ENCODE assay signal across 1 cellular context in genomic region chr2:229714736-229715541, GRCh38.
A peak's percentile ranks its signal among the peaks of the same experiment; 100 is the strongest.
TF ChIP-seq lines count a peak whose summit lies in the region.

No MANE protein-coding gene starts in this region.

TF ChIP-seq in HepG2, 621 proteins besides CTCF, POLR2A, EP300 and RAD21 (continued from another document and continues in another):
- TF ChIP-seq ZBTB34 (CRISPR knock-in tag; IDR thresholded peaks at IDR 0.05) (no peak), ZNF407 (CRISPR knock-in tag; IDR thresholded peaks at IDR 0.05; ENCODE audit: not compliant biosample characterization) (no peak), TCF12 (IDR thresholded peaks at IDR 0.05) (no peak), TCF12 (CRISPR knock-in tag; IDR thresholded peaks at IDR 0.05) (no peak), GPBP1L1 (CRISPR knock-in tag; IDR thresholded peaks at IDR 0.05) (no peak), PHF20 (CRISPR knock-in tag; IDR thresholded peaks at IDR 0.05) (no peak), ZNF562 (CRISPR knock-in tag; IDR thresholded peaks at IDR 0.05; ENCODE audit: borderline replicate concordance) (no peak), ZNF468 (CRISPR knock-in tag; IDR thresholded peaks at IDR 0.05) (no peak), NBN (conservative IDR thresholded peaks at IDR 0.05) (no peak), CBX1 (IDR thresholded peaks at IDR 0.05; ENCODE audit: low read depth) (no peak), FOSL2 (CRISPR knock-in tag; IDR thresholded peaks at IDR 0.05) (peak; percentile 15; the same call in 1 of the 2 replicates), SYNCRIP (IDR thresholded peaks at IDR 0.05; ENCODE audit: insufficient read depth, low read depth, low read length) (no peak), ZNF292 (CRISPR knock-in tag; IDR thresholded peaks at IDR 0.05; ENCODE audit: borderline replicate concordance, low read depth) (no peak), XRCC5 (optimal IDR thresholded peaks at IDR 0.05; ENCODE audit: low read length) (peak; percentile 39), AHR (CRISPR knock-in tag; IDR thresholded peaks at IDR 0.05) (0 out of 2 replicates have a peak, but pooled peaks have one; percentile 38), ZFX (CRISPR knock-in tag; IDR thresholded peaks at IDR 0.05; ENCODE audit: low read depth) (peak; percentile 25; the same call in 1 of the 2 replicates), ZFP62 (CRISPR knock-in tag; IDR thresholded peaks at IDR 0.05) (no peak)
- TF ChIP-seq, protein P1, sequence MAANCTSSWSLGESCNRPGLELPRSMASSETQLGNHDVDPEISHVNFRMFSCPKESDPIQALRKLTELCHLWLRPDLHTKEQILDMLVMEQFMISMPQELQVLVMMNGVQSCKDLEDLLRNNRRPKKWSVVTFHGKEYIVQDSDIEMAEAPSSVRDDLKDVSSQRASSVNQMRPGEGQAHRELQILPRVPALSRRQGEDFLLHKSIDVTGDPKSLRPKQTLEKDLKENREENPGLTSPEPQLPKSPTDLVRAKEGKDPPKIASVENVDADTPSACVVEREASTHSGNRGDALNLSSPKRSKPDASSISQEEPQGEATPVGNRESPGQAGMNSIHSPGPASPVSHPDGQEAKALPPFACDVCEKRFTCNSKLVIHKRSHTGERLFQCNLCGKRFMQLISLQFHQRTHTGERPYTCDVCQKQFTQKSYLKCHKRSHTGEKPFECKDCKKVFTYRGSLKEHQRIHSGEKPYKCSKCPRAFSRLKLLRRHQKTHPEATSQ (CRISPR knock-in tag; IDR thresholded peaks at IDR 0.05; ENCODE audit: borderline replicate concordance), result peak; percentile 12; the same call in 1 of the 2 replicates
- TF ChIP-seq, protein P2, sequence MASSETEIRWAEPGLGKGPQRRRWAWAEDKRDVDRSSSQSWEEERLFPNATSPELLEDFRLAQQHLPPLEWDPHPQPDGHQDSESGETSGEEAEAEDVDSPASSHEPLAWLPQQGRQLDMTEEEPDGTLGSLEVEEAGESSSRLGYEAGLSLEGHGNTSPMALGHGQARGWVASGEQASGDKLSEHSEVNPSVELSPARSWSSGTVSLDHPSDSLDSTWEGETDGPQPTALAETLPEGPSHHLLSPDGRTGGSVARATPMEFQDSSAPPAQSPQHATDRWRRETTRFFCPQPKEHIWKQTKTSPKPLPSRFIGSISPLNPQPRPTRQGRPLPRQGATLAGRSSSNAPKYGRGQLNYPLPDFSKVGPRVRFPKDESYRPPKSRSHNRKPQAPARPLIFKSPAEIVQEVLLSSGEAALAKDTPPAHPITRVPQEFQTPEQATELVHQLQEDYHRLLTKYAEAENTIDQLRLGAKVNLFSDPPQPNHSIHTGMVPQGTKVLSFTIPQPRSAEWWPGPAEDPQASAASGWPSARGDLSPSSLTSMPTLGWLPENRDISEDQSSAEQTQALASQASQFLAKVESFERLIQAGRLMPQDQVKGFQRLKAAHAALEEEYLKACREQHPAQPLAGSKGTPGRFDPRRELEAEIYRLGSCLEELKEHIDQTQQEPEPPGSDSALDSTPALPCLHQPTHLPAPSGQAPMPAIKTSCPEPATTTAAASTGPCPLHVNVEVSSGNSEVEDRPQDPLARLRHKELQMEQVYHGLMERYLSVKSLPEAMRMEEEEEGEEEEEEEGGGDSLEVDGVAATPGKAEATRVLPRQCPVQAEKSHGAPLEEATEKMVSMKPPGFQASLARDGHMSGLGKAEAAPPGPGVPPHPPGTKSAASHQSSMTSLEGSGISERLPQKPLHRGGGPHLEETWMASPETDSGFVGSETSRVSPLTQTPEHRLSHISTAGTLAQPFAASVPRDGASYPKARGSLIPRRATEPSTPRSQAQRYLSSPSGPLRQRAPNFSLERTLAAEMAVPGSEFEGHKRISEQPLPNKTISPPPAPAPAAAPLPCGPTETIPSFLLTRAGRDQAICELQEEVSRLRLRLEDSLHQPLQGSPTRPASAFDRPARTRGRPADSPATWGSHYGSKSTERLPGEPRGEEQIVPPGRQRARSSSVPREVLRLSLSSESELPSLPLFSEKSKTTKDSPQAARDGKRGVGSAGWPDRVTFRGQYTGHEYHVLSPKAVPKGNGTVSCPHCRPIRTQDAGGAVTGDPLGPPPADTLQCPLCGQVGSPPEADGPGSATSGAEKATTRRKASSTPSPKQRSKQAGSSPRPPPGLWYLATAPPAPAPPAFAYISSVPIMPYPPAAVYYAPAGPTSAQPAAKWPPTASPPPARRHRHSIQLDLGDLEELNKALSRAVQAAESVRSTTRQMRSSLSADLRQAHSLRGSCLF (CRISPR knock-in tag; IDR thresholded peaks at IDR 0.05; ENCODE audit: borderline replicate concordance), result no peak
- TF ChIP-seq, protein P3, sequence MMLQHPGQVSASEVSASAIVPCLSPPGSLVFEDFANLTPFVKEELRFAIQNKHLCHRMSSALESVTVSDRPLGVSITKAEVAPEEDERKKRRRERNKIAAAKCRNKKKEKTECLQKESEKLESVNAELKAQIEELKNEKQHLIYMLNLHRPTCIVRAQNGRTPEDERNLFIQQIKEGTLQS (CRISPR knock-in tag; IDR thresholded peaks at IDR 0.05), result peak; percentile 74; the same call in 1 of the 2 replicates
- TF ChIP-seq, protein P4, sequence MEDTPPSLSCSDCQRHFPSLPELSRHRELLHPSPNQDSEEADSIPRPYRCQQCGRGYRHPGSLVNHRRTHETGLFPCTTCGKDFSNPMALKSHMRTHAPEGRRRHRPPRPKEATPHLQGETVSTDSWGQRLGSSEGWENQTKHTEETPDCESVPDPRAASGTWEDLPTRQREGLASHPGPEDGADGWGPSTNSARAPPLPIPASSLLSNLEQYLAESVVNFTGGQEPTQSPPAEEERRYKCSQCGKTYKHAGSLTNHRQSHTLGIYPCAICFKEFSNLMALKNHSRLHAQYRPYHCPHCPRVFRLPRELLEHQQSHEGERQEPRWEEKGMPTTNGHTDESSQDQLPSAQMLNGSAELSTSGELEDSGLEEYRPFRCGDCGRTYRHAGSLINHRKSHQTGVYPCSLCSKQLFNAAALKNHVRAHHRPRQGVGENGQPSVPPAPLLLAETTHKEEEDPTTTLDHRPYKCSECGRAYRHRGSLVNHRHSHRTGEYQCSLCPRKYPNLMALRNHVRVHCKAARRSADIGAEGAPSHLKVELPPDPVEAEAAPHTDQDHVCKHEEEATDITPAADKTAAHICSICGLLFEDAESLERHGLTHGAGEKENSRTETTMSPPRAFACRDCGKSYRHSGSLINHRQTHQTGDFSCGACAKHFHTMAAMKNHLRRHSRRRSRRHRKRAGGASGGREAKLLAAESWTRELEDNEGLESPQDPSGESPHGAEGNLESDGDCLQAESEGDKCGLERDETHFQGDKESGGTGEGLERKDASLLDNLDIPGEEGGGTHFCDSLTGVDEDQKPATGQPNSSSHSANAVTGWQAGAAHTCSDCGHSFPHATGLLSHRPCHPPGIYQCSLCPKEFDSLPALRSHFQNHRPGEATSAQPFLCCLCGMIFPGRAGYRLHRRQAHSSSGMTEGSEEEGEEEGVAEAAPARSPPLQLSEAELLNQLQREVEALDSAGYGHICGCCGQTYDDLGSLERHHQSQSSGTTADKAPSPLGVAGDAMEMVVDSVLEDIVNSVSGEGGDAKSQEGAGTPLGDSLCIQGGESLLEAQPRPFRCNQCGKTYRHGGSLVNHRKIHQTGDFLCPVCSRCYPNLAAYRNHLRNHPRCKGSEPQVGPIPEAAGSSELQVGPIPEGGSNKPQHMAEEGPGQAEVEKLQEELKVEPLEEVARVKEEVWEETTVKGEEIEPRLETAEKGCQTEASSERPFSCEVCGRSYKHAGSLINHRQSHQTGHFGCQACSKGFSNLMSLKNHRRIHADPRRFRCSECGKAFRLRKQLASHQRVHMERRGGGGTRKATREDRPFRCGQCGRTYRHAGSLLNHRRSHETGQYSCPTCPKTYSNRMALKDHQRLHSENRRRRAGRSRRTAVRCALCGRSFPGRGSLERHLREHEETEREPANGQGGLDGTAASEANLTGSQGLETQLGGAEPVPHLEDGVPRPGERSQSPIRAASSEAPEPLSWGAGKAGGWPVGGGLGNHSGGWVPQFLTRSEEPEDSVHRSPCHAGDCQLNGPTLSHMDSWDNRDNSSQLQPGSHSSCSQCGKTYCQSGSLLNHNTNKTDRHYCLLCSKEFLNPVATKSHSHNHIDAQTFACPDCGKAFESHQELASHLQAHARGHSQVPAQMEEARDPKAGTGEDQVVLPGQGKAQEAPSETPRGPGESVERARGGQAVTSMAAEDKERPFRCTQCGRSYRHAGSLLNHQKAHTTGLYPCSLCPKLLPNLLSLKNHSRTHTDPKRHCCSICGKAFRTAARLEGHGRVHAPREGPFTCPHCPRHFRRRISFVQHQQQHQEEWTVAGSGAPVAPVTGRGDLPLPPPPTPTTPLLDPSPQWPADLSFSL (CRISPR knock-in tag; IDR thresholded peaks at IDR 0.05), result no peak
- TF ChIP-seq, protein P5, sequence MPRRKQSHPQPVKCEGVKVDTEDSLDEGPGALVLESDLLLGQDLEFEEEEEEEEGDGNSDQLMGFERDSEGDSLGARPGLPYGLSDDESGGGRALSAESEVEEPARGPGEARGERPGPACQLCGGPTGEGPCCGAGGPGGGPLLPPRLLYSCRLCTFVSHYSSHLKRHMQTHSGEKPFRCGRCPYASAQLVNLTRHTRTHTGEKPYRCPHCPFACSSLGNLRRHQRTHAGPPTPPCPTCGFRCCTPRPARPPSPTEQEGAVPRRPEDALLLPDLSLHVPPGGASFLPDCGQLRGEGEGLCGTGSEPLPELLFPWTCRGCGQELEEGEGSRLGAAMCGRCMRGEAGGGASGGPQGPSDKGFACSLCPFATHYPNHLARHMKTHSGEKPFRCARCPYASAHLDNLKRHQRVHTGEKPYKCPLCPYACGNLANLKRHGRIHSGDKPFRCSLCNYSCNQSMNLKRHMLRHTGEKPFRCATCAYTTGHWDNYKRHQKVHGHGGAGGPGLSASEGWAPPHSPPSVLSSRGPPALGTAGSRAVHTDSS (CRISPR knock-in tag; conservative IDR thresholded peaks at IDR 0.05), result no peak
